Comparison of ENCODE assay signal across 32 cellular contexts in the genomic region with DNA sequence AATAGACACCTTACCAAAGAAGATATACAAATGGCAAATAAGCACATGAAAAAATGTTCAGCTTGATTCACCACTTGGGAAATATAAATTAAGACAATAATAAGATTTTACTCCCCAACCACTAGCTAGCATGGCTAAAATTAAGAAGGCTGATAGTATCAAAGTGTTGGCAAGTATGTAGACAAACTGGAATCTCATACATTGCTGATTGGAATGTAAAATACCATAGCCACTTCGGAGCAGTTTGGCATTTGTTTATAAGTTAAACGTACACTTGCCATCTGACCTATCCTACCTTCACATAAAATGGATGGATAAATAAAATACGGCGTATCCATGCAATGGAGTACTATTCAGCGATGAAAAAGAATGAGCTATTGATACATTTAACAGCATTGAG.
A peak's percentile ranks its signal among the peaks of the same experiment; 100 is the strongest.
DNase-seq lines count a peak whose midpoint lies in the region; FAIRE-seq and TF ChIP-seq lines count a peak whose summit lies in the region.
"Had no signal": no experiment of that assay in that cellular context is flagged by ENCODE, and none has a peak within 500 bp of the region (broad histone marks: within the 10 kb centered on the region; RNA-seq: fewer than 3 reads in every experiment).

No MANE protein-coding gene starts in this region.

- H3K9ac ChIP-seq in Karpas-422 (ENCODE audit: low read length): no peak overlapping the region
- H3K9ac ChIP-seq: BLaER1; BLaER1 treated with 17β-estradiol and CSF1 and Interleukin-3, amounts not matched to agents 10 nM and 100 nM had no signal

- H3K4me2 ChIP-seq in Karpas-422 (ENCODE audit: low read depth, low read length, poor library complexity, severe bottlenecking): no peak overlapping the region
- H3K4me2 ChIP-seq: A549; BLaER1; BLaER1 treated with 17β-estradiol and CSF1 and Interleukin-3, amounts not matched to agents 10 nM and 100 nM had no signal

- H3K9me2 ChIP-seq in Karpas-422 (replicated peaks; ENCODE audit: insufficient read depth, low read length): no peaks in the 10 kb centered on the region

- in situ Hi-C loops in G401 (cut with HindIII; ENCODE audit: low sequenced_read_pairs): no loop called here

- no peaks in the 10 kb centered on the region for H3K36me3 ChIP-seq in Karpas-422 (ENCODE audit: insufficient read depth, low read length)

- no peak overlapping the region for H2AFZ ChIP-seq in Karpas-422 (ENCODE audit: low read length)

- H3K4me3 ChIP-seq in Karpas-422 (ENCODE audit: low read length): no peak overlapping the region
- H3K4me3 ChIP-seq: A549; BLaER1; BLaER1 treated with 17β-estradiol and CSF1 and Interleukin-3, amounts not matched to agents 10 nM and 100 nM had no signal

- H3K27ac ChIP-seq in Karpas-422 (ENCODE audit: low read length) (no peak overlapping the region), VCaP (peak overlapping the region; percentile 87)
- H3K27ac ChIP-seq: 22Rv1; A549; BLaER1; BLaER1 treated with 17β-estradiol and CSF1 and Interleukin-3, amounts not matched to agents 10 nM and 100 nM; C4-2B had no signal

- H3K9me3 ChIP-seq in Karpas-422 (ENCODE audit: low read length): no peaks in the 10 kb centered on the region
- H3K9me3 ChIP-seq: A549, BE2C, Caco-2 had no signal

- peak; percentile 93 for FAIRE-seq in H54 (lab: Jason Lieb, UNC)
- FAIRE-seq: A204.1, A549 had no signal

- H3K79me2 ChIP-seq in Karpas-422 (ENCODE audit: low read length): no peaks in the 10 kb centered on the region

- DNase-seq in H54 (ENCODE audit: insufficient read length, low spot score) (no peak), Karpas-422 (peak; percentile 7), NCI-H187 treated with DMSO at 0.1 percent for 48 hours (lab: John Stamatoyannopoulos, UW) (no peak), G401 (ENCODE audit: low spot score) (no peak), pons (ENCODE audit: low spot score) (no peak)
- DNase-seq: 8988T; ACHN; AML-193; BE2C; C1 segment of cervical spinal cord; Caco-2; Calu3; CD4-positive, alpha-beta memory T cell; CD4-positive, alpha-beta T cell; CD4-positive, CD25-positive, alpha-beta regulatory T cell; CD8-positive, alpha-beta memory T cell; CD8-positive, alpha-beta T cell; COR-L47; DMS 273 treated with DMSO at 0.1 percent for 48 hours; DMS153; DMS53; DMS79; DMS79 treated with DMSO at 0.1 percent for 48 hours; DND-41; EL had no signal

- H4K20me1 ChIP-seq in Karpas-422 (ENCODE audit: insufficient read depth, low read depth, low read length): no peaks in the 10 kb centered on the region
- H4K20me1 ChIP-seq: BLaER1; BLaER1 treated with 17β-estradiol and CSF1 and Interleukin-3, amounts not matched to agents 10 nM and 100 nM had no signal

- H3K4me1 ChIP-seq in Karpas-422 (ENCODE audit: low read length): no peaks in the 10 kb centered on the region
- H3K4me1 ChIP-seq: A549; BE2C; BLaER1; BLaER1 treated with 17β-estradiol and CSF1 and Interleukin-3, amounts not matched to agents 10 nM and 100 nM; Caco-2 had no signal

- no peaks in the 10 kb centered on the region for H3K27me3 ChIP-seq in Karpas-422 (ENCODE audit: low read length)
- H3K27me3 ChIP-seq: BE2C; BLaER1; BLaER1 treated with 17β-estradiol and CSF1 and Interleukin-3, amounts not matched to agents 10 nM and 100 nM had no signal

- TF ChIP-seq CTCF in VCaP (conservative IDR thresholded peaks at IDR 0.05): no peak

- no peak for TF ChIP-seq POLR2A in H54 (IDR thresholded peaks at IDR 0.05; ENCODE audit: low read depth, low read length)
